19 cellular contexts compared by ENCODE assay signal in the genomic region with DNA sequence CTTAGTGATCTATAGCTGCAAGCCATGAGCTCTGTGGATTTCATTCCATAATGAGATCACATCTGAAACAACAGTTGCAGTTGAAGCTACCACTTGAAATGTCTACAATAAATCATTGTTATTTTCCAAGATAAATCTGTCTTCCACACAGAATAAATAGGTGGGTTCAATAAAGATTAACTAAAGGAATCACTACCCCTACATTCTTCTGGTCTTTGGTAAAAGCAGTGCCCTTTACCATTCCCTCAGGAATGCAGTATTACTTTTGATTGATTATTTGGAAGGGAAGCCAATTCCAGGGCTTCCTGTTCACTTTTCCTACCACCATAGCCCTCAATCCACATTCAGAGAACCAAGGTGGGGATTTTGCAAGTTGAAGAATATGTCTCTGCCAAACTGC. TPM values are rescaled to one million over a fixed set of nuclear protein-coding genes. Genes with fewer than 3 reads are reported as not detected.
DNase-seq lines count a peak whose midpoint lies in the region.
"Had no signal": no experiment of that assay in that cellular context is flagged by ENCODE, and none has a peak within 500 bp of the region (broad histone marks: within the 10 kb centered on the region; RNA-seq: fewer than 3 reads in every experiment).

No MANE protein-coding gene starts in this region.

- no peak overlapping the region for H3K4me2 ChIP-seq in mesenchymal stem cell (ENCODE audit: low read length, poor library complexity, severe bottlenecking)
- H3K4me2 ChIP-seq: BLaER1, GM23338 had no signal

- H3K27me3 ChIP-seq in mesenchymal stem cell (ENCODE audit: control insufficient read depth in 1 of 2, insufficient read depth in 1 of 2, low read length in 2 of 2): no peaks in the 10 kb centered on the region
- H3K27me3 ChIP-seq: BLaER1 had no signal

- H2BK5ac ChIP-seq in mesenchymal stem cell (ENCODE audit: low read depth, low read length, poor library complexity, severe bottlenecking): no peak overlapping the region

- no peak overlapping the region for H3K4ac ChIP-seq in mesenchymal stem cell (ENCODE audit: low read depth in 1 of 2, low read length in 2 of 2)

- H4K8ac ChIP-seq in mesenchymal stem cell (ENCODE audit: low read length): no peak overlapping the region

- no peaks in the 10 kb centered on the region for H3K36me3 ChIP-seq in mesenchymal stem cell (ENCODE audit: control insufficient read depth in 1 of 2, insufficient read depth in 2 of 2, low read depth in 1 of 2, low read length in 2 of 2)
- H3K36me3 ChIP-seq: BLaER1, HAP-1 had no signal

- no peak overlapping the region for H3K23ac ChIP-seq in mesenchymal stem cell (ENCODE audit: low read length in 2 of 2)

- no peak overlapping the region for H3K14ac ChIP-seq in mesenchymal stem cell (ENCODE audit: low read length in 2 of 2)

- H3K4me1 ChIP-seq in mesenchymal stem cell (ENCODE audit: control insufficient read depth, insufficient read depth, low read depth, low read length): no peaks in the 10 kb centered on the region
- H3K4me1 ChIP-seq: BLaER1, Caco-2, HAP-1 had no signal

- no peaks in the 10 kb centered on the region for H3K79me1 ChIP-seq in mesenchymal stem cell (replicated peaks; ENCODE audit: low read length, poor library complexity, severe bottlenecking)

- DNase-seq in NCI-H82 (lab: John Stamatoyannopoulos, UW): peak; percentile 58
- no peak for DNase-seq in NCI-H82 treated with DMSO at 0.1 percent for 48 hours (lab: John Stamatoyannopoulos, UW; ENCODE audit: unreplicated experiment)
- DNase-seq in cerebellar cortex (ENCODE audit: low spot score): peak; percentile 55
- no peak for DNase-seq in mesenchymal stem cell
- DNase-seq in renal cortical epithelial cell (ENCODE audit: low read depth): peak; percentile 34
- no peak for DNase-seq in NCI-H1436 (lab: John Stamatoyannopoulos, UW)
- DNase-seq in H4 (ENCODE audit: low spot score): no peak
- DNase-seq in LoVo (ENCODE audit: low spot score): no peak
- DNase-seq: Caco-2; CD4-positive, CD25-positive, alpha-beta regulatory T cell; CD8-positive, alpha-beta T cell; DMS153; DND-41; GDM1 had no signal

- peak overlapping the region; percentile 53 for H3K27ac ChIP-seq in mesenchymal stem cell (ENCODE audit: low read length, poor library complexity, severe bottlenecking)
- H3K27ac ChIP-seq: 22Rv1, BLaER1, C4-2B had no signal

- no peak overlapping the region for H2BK120ac ChIP-seq in mesenchymal stem cell (ENCODE audit: low read depth, low read length)

- H2BK12ac ChIP-seq in mesenchymal stem cell (ENCODE audit: low read length in 2 of 2): no peak overlapping the region

- H2AFZ ChIP-seq in mesenchymal stem cell (ENCODE audit: low read depth, low read length): no peak overlapping the region
- H2AFZ ChIP-seq: GM23338 had no signal

- no peaks in the 10 kb centered on the region for H3K9me3 ChIP-seq in mesenchymal stem cell (ENCODE audit: control insufficient read depth, low read length)
- H3K9me3 ChIP-seq: BLaER1, Caco-2, HAP-1 had no signal

- H2BK15ac ChIP-seq in mesenchymal stem cell (ENCODE audit: low read depth, poor library complexity, severe bottlenecking): no peak overlapping the region

- H3K4me3 ChIP-seq in mesenchymal stem cell (ENCODE audit: insufficient read depth in 1 of 2, low read depth in 1 of 2, low read length in 2 of 2): no peak overlapping the region
- H3K4me3 ChIP-seq: BLaER1, GM23338, HAP-1 had no signal

- no peak overlapping the region for H2AK5ac ChIP-seq in mesenchymal stem cell (ENCODE audit: low read length, severe bottlenecking)

- H3K18ac ChIP-seq in mesenchymal stem cell (ENCODE audit: low read depth in 1 of 2, low read length in 2 of 2): no peak overlapping the region

- H4K91ac ChIP-seq in mesenchymal stem cell (ENCODE audit: low read length): no peak overlapping the region

- H3K9ac ChIP-seq in mesenchymal stem cell (ENCODE audit: low read length): no peak overlapping the region
- H3K9ac ChIP-seq: BLaER1 had no signal

RNA-seq across cellular contexts. Expression of a gene that starts 38.9 kb away (rescaled TPM):
- polyA plus RNA-seq in mesenchymal stem cell (2013, experiment 1 of 2): 20.8 TPM
- 19.5 TPM for polyA plus RNA-seq in mesenchymal stem cell (2013, experiment 2 of 2)
- 10.6 and 44.4 TPM in 2 replicates for total RNA-seq in renal cortical epithelial cell
- total RNA-seq in H4 (2014; rRNA removed; shearing (Covaris generic)): 9.9 and 15.2 TPM in 2 replicates
- total RNA-seq: Caco-2 had no signal

Comparison
In these comparisons a context has a peak if more than half of its experiments do, and no peak if none do; other contexts are left out.
1. DNase-seq: peak in NCI-H82 (single experiment), cerebellar cortex (single experiment) and renal cortical epithelial cell (single experiment); none in NCI-H82 treated with DMSO at 0.1 percent for 48 hours (single experiment), mesenchymal stem cell (single experiment), NCI-H1436 (single experiment), H4 (single experiment) and LoVo (single experiment).